Comparison of ENCODE assay signal across 8 cellular contexts in the genomic region with DNA sequence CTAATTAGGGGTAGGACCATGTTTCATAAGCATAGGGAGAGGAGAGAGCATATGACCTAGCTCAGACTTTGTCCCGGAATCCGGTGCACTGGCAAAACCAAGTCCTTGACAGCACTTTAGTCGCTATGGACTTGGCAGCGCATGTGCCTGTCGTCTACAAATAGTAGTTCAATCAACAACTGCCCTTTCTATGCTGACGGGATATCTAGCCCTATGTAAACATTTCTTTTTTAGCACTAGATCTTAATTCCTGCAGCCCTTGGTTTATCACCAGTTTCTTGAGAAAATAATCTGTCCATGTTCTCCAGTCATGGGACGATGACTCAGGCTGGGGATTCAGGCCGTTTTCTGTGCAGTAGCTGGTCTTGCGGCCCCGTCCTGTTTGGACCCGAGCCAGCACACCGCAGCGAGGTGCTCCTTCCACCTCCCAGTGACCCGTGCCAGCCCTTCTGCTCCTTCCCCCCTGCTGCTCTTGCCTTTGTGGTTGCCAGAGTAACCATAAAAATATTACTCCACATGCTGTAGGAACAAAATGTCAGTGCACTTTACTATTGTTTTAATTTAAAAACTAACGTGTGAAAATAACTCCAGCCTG. TPM values are rescaled to one million over a fixed set of nuclear protein-coding genes. Genes with fewer than 3 reads are reported as not detected.
DNase-seq lines count a peak whose midpoint lies in the region; ATAC-seq lines count a peak whose summit lies in the region.

No MANE protein-coding gene starts in this region.

- DNase-seq in H4 (ENCODE audit: low spot score): peak; percentile 86
- peak; percentile 14 for DNase-seq in RKO (ENCODE audit: low spot score)
- peak; percentile 6 for DNase-seq in fibroblast of the conjunctiva (ENCODE audit: low read depth)
- DNase-seq in renal cortical epithelial cell (ENCODE audit: low read depth): peak; percentile 96
- DNase-seq in NOMO-1 (lab: John Stamatoyannopoulos, UW; ENCODE audit: unreplicated experiment in 2 of 2): no peak
- no peak for DNase-seq in natural killer cell treated with Interleukin-12 subunit alpha and Interleukin-12 subunit beta and Interleukin-15 and Interleukin-18, amount 100 ng/mL, for 72 hours (ENCODE audit: low spot score)

- peaks cover 4% of the 10 kb centered on the region for H3K27me3 Mint-ChIP-seq in stimulated activated memory B cell treated with anti-CD40 and anti-IgM and Interleukin-4, amounts not matched to agents 10 μg/mL and 1 μg/mL and 100 μg/mL, for 72 hours
- H3K27me3 Mint-ChIP-seq in natural killer cell treated with Interleukin-12 subunit alpha and Interleukin-12 subunit beta and Interleukin-15 and Interleukin-18, amount 100 ng/mL, for 72 hours: peaks cover 0 to 4% of the 10 kb centered on the region in 2 donors

- H3K4me3 Mint-ChIP-seq in stimulated activated memory B cell treated with anti-CD40 and anti-IgM and Interleukin-4, amounts not matched to agents 10 μg/mL and 1 μg/mL and 100 μg/mL, for 72 hours: no peak overlapping the region
- H3K4me3 Mint-ChIP-seq in natural killer cell treated with Interleukin-12 subunit alpha and Interleukin-12 subunit beta and Interleukin-15 and Interleukin-18, amount 100 ng/mL, for 72 hours: no peak overlapping the region

- no peak overlapping the region for H3K27ac Mint-ChIP-seq in stimulated activated memory B cell treated with anti-CD40 and anti-IgM and Interleukin-4, amounts not matched to agents 10 μg/mL and 1 μg/mL and 100 μg/mL, for 72 hours
- H3K27ac Mint-ChIP-seq in natural killer cell treated with Interleukin-12 subunit alpha and Interleukin-12 subunit beta and Interleukin-15 and Interleukin-18, amount 100 ng/mL, for 72 hours: no peak overlapping the region

- no peaks in the 10 kb centered on the region for H3K4me1 Mint-ChIP-seq in stimulated activated memory B cell treated with anti-CD40 and anti-IgM and Interleukin-4, amounts not matched to agents 10 μg/mL and 1 μg/mL and 100 μg/mL, for 72 hours
- H3K4me1 Mint-ChIP-seq in natural killer cell treated with Interleukin-12 subunit alpha and Interleukin-12 subunit beta and Interleukin-15 and Interleukin-18, amount 100 ng/mL, for 72 hours (ENCODE audit: low read depth in 2 of 2): no peaks in the 10 kb centered on the region

- H3K36me3 Mint-ChIP-seq in stimulated activated memory B cell treated with anti-CD40 and anti-IgM and Interleukin-4, amounts not matched to agents 10 μg/mL and 1 μg/mL and 100 μg/mL, for 72 hours: no peaks in the 10 kb centered on the region
- no peaks in the 10 kb centered on the region for H3K36me3 Mint-ChIP-seq in natural killer cell treated with Interleukin-12 subunit alpha and Interleukin-12 subunit beta and Interleukin-15 and Interleukin-18, amount 100 ng/mL, for 72 hours

- ATAC-seq in HG03521 (IDR thresholded peaks at IDR 0.05; ENCODE audit: unreplicated experiment): no peak
- no peak for ATAC-seq in stimulated activated memory B cell treated with anti-CD40 and anti-IgM and Interleukin-4, amounts not matched to agents 10 μg/mL and 1 μg/mL and 100 μg/mL, for 72 hours
- no peak for ATAC-seq in natural killer cell treated with Interleukin-12 subunit alpha and Interleukin-12 subunit beta and Interleukin-15 and Interleukin-18, amount 100 ng/mL, for 72 hours

- peaks cover 1% of the 10 kb centered on the region for H3K9me3 Mint-ChIP-seq in stimulated activated memory B cell treated with anti-CD40 and anti-IgM and Interleukin-4, amounts not matched to agents 10 μg/mL and 1 μg/mL and 100 μg/mL, for 72 hours
- no peaks in the 10 kb centered on the region for H3K9me3 Mint-ChIP-seq in natural killer cell treated with Interleukin-12 subunit alpha and Interleukin-12 subunit beta and Interleukin-15 and Interleukin-18, amount 100 ng/mL, for 72 hours

RNA-seq across cellular contexts. Expression of a gene that starts 8.6 kb away (rescaled TPM):
- total RNA-seq in H4 (2014; rRNA removed; shearing (Covaris generic)): not detected in 2 replicates
- not detected in 2 replicates for total RNA-seq in renal cortical epithelial cell
- total RNA-seq in natural killer cell treated with Interleukin-12 subunit alpha and Interleukin-12 subunit beta and Interleukin-15 and Interleukin-18, amount 100 ng/mL, for 72 hours: not detected

RNA-seq across cellular contexts. Expression of a gene that starts 29.1 kb away (rescaled TPM):
- 1.4 and 1.7 TPM in 2 replicates for total RNA-seq in H4 (2014; rRNA removed; shearing (Covaris generic))
- total RNA-seq in renal cortical epithelial cell: 0.10 TPM in 1 of 2 replicates, not detected in the other
- under 1 TPM in 1 of 2 donors, not detected in 1; 0.05 TPM for total RNA-seq in natural killer cell treated with Interleukin-12 subunit alpha and Interleukin-12 subunit beta and Interleukin-15 and Interleukin-18, amount 100 ng/mL, for 72 hours

Comparison
In these comparisons a context has a peak if more than half of its experiments do, and no peak if none do; other contexts are left out.
1. DNase-seq: peak in H4 (single experiment), RKO (single experiment), fibroblast of the conjunctiva (single experiment) and renal cortical epithelial cell (single experiment); none in NOMO-1 (0 of 2) and natural killer cell treated with Interleukin-12 subunit alpha and Interleukin-12 subunit beta and Interleukin-15 and Interleukin-18, amount 100 ng/mL, for 72 hours (single experiment).